14 cellular contexts compared by ENCODE assay signal in the genomic region with DNA sequence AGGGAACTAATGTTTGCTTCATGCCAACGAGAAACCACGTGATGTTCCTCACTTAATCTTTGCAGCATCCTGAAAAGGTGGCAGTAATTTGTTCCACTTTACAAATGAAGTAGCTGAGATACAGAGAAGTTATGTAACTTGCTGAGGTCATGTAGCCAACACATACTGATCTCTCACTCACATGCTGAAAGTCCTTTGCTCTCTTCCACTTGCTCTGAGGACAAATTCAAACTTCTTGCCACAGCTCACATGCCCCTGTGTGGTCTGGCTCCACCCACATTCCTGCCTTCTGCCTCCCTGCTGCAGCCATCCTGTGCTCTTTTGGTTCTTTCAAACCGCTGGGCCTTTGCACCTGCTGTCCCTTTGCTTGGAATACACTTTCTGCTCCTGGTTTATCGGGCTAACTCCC.
"Had no signal": no experiment of that assay in that cellular context is flagged by ENCODE, and none has a peak within 500 bp of the region (broad histone marks: within the 10 kb centered on the region; RNA-seq: fewer than 3 reads in every experiment).

No MANE protein-coding gene starts in this region.

- H3K36me3 ChIP-seq: brain microvascular endothelial cell had no signal

- H3K9me3 ChIP-seq: right lobe of liver, testis had no signal

- H3K4me1 ChIP-seq: right lobe of liver, spleen, testis had no signal

- H3K27me3 ChIP-seq: brain microvascular endothelial cell, right lobe of liver, spleen, testis had no signal

- DNase-seq: activated CD4-positive, alpha-beta T cell treated with anti-CD3 and anti-CD28 coated beads, Interleukin-2, amount 10 ng/mL, durations not matched to agents 24 days and 14 days; activated CD4-positive, CD25-positive, alpha-beta regulatory T cell; activated CD8-positive, alpha-beta memory T cell treated with anti-CD3 and anti-CD28 coated beads, Interleukin-2, amount 50 U/mL, for 48 hours; activated gamma-delta T cell treated with Interleukin-2 at 50 U/mL for 16 hours; activated naive CD8-positive, alpha-beta T cell treated with anti-CD3 and anti-CD28 coated beads for 36 hours; activated T-cell treated with anti-CD3 and anti-CD28 coated beads, Interleukin-2, amount 50 U/mL, for 72 hours; brain microvascular endothelial cell; cerebellar nuclear complex; erythroblast; nucleus accumbens; right lobe of liver; spleen; stimulated activated naive CD8-positive, alpha-beta T cell treated with anti-CD3 and anti-CD28 coated beads, Interleukin-15, amount 100 ng/mL, for 72 hours; testis had no signal

- H3K27ac ChIP-seq: brain microvascular endothelial cell, right lobe of liver, spleen, testis had no signal

- H3K4me3 ChIP-seq: right lobe of liver, spleen, testis had no signal
